Comparison of ENCODE assay signal across 9 cellular contexts in genomic region chr15:81108427-81108826, GRCh38. TPM values are rescaled to one million over a fixed set of nuclear protein-coding genes. Genes with fewer than 3 reads are reported as not detected.
DNase-seq lines count a peak whose midpoint lies in the region; ATAC-seq, FAIRE-seq and TF ChIP-seq lines count a peak whose summit lies in the region.
"Had no signal": no experiment of that assay in that cellular context is flagged by ENCODE, and none has a peak within 500 bp of the region (broad histone marks: within the 10 kb centered on the region; RNA-seq: fewer than 3 reads in every experiment).

No MANE protein-coding gene starts in this region.

- H3K27ac ChIP-seq in endothelial cell of umbilical vein (ENCODE audit: insufficient read depth, low read depth, low read length) (no peak overlapping the region), spleen (no peak overlapping the region), suprapubic skin (no peak overlapping the region)

- H3K27me3 ChIP-seq in endothelial cell of umbilical vein (ENCODE audit: control insufficient read depth in 2 of 2, insufficient read depth in 2 of 2, low read length in 2 of 2) (peaks cover 0 to 2% of the 10 kb centered on the region in 2 experiments), spleen (replicated peaks in 1 of 7) (peaks cover 0 to 7% (median 0%) of the 10 kb centered on the region in 7 donors), suprapubic skin (peaks cover 1% of the 10 kb centered on the region)

- H3K36me3 ChIP-seq in endothelial cell of umbilical vein (ENCODE audit: control insufficient read depth in 2 of 2, extremely low read depth in 1 of 2, insufficient read depth in 2 of 2, low read length in 2 of 2) (no peaks in the 10 kb centered on the region), spleen (no peaks in the 10 kb centered on the region), suprapubic skin (no peaks in the 10 kb centered on the region)

- H3K9me1 ChIP-seq in endothelial cell of umbilical vein (replicated peaks; ENCODE audit: control insufficient read depth, extremely low read depth, insufficient read depth, low read length), result no peaks in the 10 kb centered on the region

- H3K9me3 ChIP-seq in endothelial cell of umbilical vein (replicated peaks; ENCODE audit: control insufficient read depth, insufficient read depth, low read length) (no peaks in the 10 kb centered on the region), spleen (no peaks in the 10 kb centered on the region), suprapubic skin (no peaks in the 10 kb centered on the region)

- no peak overlapping the region for H3K4me3 ChIP-seq in endothelial cell of umbilical vein (replicated peaks in 1 of 3; ENCODE audit: insufficient read depth in 1 of 3, low read depth in 1 of 3, low read length in 3 of 3)
- H3K4me3 ChIP-seq in spleen, result no peak overlapping the region
- H3K4me3 ChIP-seq in suprapubic skin, result no peak overlapping the region

- ATAC-seq in HG02870 (IDR thresholded peaks at IDR 0.05; ENCODE audit: unreplicated experiment) (no peak), HG03025 (IDR thresholded peaks at IDR 0.05; ENCODE audit: low FRiP score, unreplicated experiment) (no peak)

- dilution Hi-C loops in endothelial cell of umbilical vein (cut with MboI; ENCODE audit: extremely low pct_ligation_motif_present, low sequenced_read_pairs), result no loop called here

- H2AFZ ChIP-seq in endothelial cell of umbilical vein (ENCODE audit: low read depth, low read length), result no peak overlapping the region

- H3K79me2 ChIP-seq in endothelial cell of umbilical vein (ENCODE audit: control insufficient read depth, insufficient read depth, low read length), result no peaks in the 10 kb centered on the region

- no TSS peak for BruUV-seq in endothelial cell of umbilical vein (replicated peaks; lab: Mats Ljungman, UMichigan)

- DNase-seq in activated T-cell treated with anti-CD3 and anti-CD28 coated beads, Interleukin-2, amount 50 U/mL, for 48 hours, result peak; percentile 29 to 39
- DNase-seq in activated T-cell treated with anti-CD3 and anti-CD28 coated beads for 4 hours (no peak), NAMALWA (ENCODE audit: low spot score) (peak; percentile 53), endothelial cell of umbilical vein (ENCODE audit: low read depth, low spot score) (peak; percentile 49), spleen (no peak), suprapubic skin (ENCODE audit: low spot score in 2 of 2) (no peak)
- DNase-seq: DMS153 had no signal

- FAIRE-seq in endothelial cell of umbilical vein (lab: Jason Lieb, UNC), result peak; percentile 70

- H3K4me1 ChIP-seq in endothelial cell of umbilical vein (ENCODE audit: control insufficient read depth, extremely low read depth, insufficient read depth, low read length) (peaks cover 10% of the 10 kb centered on the region), spleen (peaks cover 0 to 11% (median 0%) of the 10 kb centered on the region in 6 donors), suprapubic skin (peaks cover 13% of the 10 kb centered on the region)

- TF ChIP-seq CTCF in endothelial cell of umbilical vein (IDR thresholded peaks at IDR 0.05; ENCODE audit: extremely low read depth in 1 of 2, insufficient read depth in 1 of 2, low read depth in 1 of 2, low read length in 2 of 2) (peak; percentile 51 to 67), spleen (IDR thresholded peaks at IDR 0.05 in 8 of 11, conservative IDR thresholded peaks at IDR 0.05 in 3 of 11) (peak in 8 of 11 experiments; percentile 12 to 60 (median 46)), suprapubic skin (IDR thresholded peaks at IDR 0.05) (peak in 1 of 2 donors; percentile 38)

- H4K20me1 ChIP-seq in endothelial cell of umbilical vein (replicated peaks; ENCODE audit: control insufficient read depth, extremely low read depth, insufficient read depth, low read length), result no peaks in the 10 kb centered on the region

- POLR2A ChIA-PET in endothelial cell of umbilical vein (lab: Charles Lee), result no interaction called here

- 7 to 13% (median 11%) methylated on average over 1 of the region's 1 CpG for WGBS in spleen, 5 donors
- WGBS in suprapubic skin, result 23% methylated on average over 1 of the region's 1 CpG

- CTCF ChIA-PET in endothelial cell of umbilical vein (lab: Charles Lee), result interaction anchor here (0.7 to 7.5 kb wide), 30 partner anchors 8 to 652 kb away, joined by 3 to 271 read pairs (median 5); partner anchors contain the start of genes CEMIP and TLNRD1

- intact Hi-C loops in endothelial cell of umbilical vein (cut with micrococcal nuclease) (loop anchor here (1.0 to 10.0 kb wide), 5 partner anchors 54 to 936 kb away; partner anchors contain the start of genes MEX3B and TLNRD1), spleen (cut with DNase I; ENCODE audit: low total_unique reads) (loop anchor here (10.0 kb wide), 1 partner anchor 114 kb away; no protein-coding TSS in a partner anchor)

- no peak overlapping the region for H3K4me2 ChIP-seq in endothelial cell of umbilical vein (ENCODE audit: insufficient read depth, low read length)

- TF ChIP-seq EP300 in suprapubic skin (IDR thresholded peaks at IDR 0.05), result no peak

- TF ChIP-seq POLR2A in endothelial cell of umbilical vein (IDR thresholded peaks at IDR 0.05; ENCODE audit: low read depth, low read length) (no peak), spleen (IDR thresholded peaks at IDR 0.05) (no peak), suprapubic skin (IDR thresholded peaks at IDR 0.05) (no peak)

- H3K9ac ChIP-seq in endothelial cell of umbilical vein (replicated peaks; ENCODE audit: extremely low read depth, insufficient read depth, low read length), result no peak overlapping the region

TF ChIP-seq in endothelial cell of umbilical vein, 7 proteins besides CTCF, POLR2A, EP300 and RAD21:
- TF ChIP-seq FOS (IDR thresholded peaks at IDR 0.05; ENCODE audit: borderline replicate concordance, insufficient read depth, low read length), result no peak
- no peak for TF ChIP-seq POLR2AphosphoS5 (IDR thresholded peaks at IDR 0.05; ENCODE audit: insufficient read depth, low read depth, low read length)
- TF ChIP-seq EZH2 (IDR thresholded peaks at IDR 0.05; ENCODE audit: borderline replicate concordance, low read depth, low read length, severe bottlenecking), result no peak
- TF ChIP-seq GATA2 (IDR thresholded peaks at IDR 0.05; ENCODE audit: insufficient read depth, insufficient read length, low read depth, low read length), result no peak
- TF ChIP-seq MYC (IDR thresholded peaks at IDR 0.05; ENCODE audit: low read depth, low read length), result no peak
- no peak for TF ChIP-seq JUN (IDR thresholded peaks at IDR 0.05; ENCODE audit: borderline replicate concordance, insufficient read depth, insufficient read length, low read depth)
- no peak for TF ChIP-seq MAX (IDR thresholded peaks at IDR 0.05; ENCODE audit: insufficient read depth, insufficient read length)

RNA-seq across cellular contexts. Expression of gene CFAP161, which starts 25.6 kb away (rescaled TPM):
- 0.65 TPM in 1 of 2 replicates, not detected in the other for total RNA-seq in endothelial cell of umbilical vein
- 0.08 TPM in 1 of 2 replicates, not detected in the other for polyA plus RNA-seq in endothelial cell of umbilical vein
- 0.06 and 0.11 TPM in 2 replicates for polyA plus RNA-seq in endothelial cell of umbilical vein (2011; cell fraction: cytosol; rRNA removed)
- 0.14 TPM in 1 of 2 replicates, not detected in the other for polyA plus RNA-seq in endothelial cell of umbilical vein (2011; cell fraction: nucleus; rRNA removed)
- not detected in 2 replicates for polyA plus RNA-seq in endothelial cell of umbilical vein (2012)
- 0.45 TPM in 1 of 2 replicates, not detected in the other for polyA minus RNA-seq in endothelial cell of umbilical vein
- not detected for polyA minus RNA-seq in endothelial cell of umbilical vein (2011; cell fraction: cytosol; rRNA and poly(A)+ RNA removed)
- 0.24 TPM in 1 of 2 replicates, not detected in the other for polyA minus RNA-seq in endothelial cell of umbilical vein (2011; cell fraction: nucleus; rRNA and poly(A)+ RNA removed)
- 1 to 10 TPM in 2 of 7 donors, under 1 TPM in 2, not detected in 3; 0.20 to 2.0 (median 1.1) TPM for total RNA-seq in spleen
- under 1 TPM; 0.06 to 0.48 (median 0.11) TPM for polyA plus RNA-seq in spleen
- 1 to 10 TPM in 1 of 4 donors, not detected in 3; 2.3 TPM for total RNA-seq in suprapubic skin

Comparison
In these comparisons a context has a peak if more than half of its experiments do, and no peak if none do; other contexts are left out.
1. DNase-seq: peak in activated T-cell treated with anti-CD3 and anti-CD28 coated beads, Interleukin-2, amount 50 U/mL, for 48 hours (2 of 2), NAMALWA (single experiment) and endothelial cell of umbilical vein (single experiment); none in activated T-cell treated with anti-CD3 and anti-CD28 coated beads for 4 hours (single experiment), spleen (single experiment) and suprapubic skin (0 of 2).